In the genomic region with DNA sequence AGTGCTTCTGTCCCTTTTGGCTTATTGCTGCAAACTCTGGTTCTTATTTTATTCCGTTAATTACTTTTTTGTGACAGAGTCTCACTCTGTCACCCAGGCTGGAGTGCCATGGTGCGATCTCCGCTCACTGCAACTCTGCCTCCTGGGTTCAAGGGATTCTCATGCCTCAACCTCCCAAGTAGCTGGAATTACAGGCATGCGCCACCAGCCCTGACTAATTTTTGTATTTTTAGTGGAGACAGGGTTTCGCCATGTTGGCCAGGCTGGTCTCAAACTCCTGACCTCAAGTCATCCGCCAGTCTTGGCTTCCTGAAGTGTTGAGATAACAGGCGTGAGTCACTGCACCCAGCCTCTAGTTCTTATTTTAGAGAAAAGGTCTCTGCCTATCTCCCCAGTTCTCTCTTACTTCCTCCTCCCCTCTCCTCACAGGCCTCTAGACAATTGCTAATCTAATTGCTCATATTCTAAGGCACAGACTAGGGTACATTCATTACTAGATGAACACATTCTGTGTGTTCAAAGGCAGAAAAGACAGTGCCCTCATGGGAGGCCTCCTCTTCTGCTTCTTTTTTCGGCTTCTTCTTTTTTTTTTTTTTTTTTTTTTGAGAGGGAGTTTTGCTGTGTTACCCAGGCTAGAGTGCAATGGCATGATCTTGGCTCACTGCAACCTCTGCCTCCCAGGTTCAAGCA, we compare ENCODE assay signal across 11 cellular contexts. TPM values are rescaled to one million over a fixed set of nuclear protein-coding genes. Genes with fewer than 3 reads are reported as not detected.
DNase-seq lines count a peak whose midpoint lies in the region; ATAC-seq and TF ChIP-seq lines count a peak whose summit lies in the region.
"Had no signal": no experiment of that assay in that cellular context is flagged by ENCODE, and none has a peak within 500 bp of the region (broad histone marks: within the 10 kb centered on the region; RNA-seq: fewer than 3 reads in every experiment).

No MANE protein-coding gene starts in this region.

- intact Hi-C loops in activated CD4-positive, alpha-beta T cell treated with anti-CD3 and anti-CD28 coated beads, Interleukin-2, amount 10 ng/mL, durations not matched to agents 24 days and 14 days (cut with micrococcal nuclease): no loop called here

- H3K4me1 Mint-ChIP-seq in activated naive CD8-positive, alpha-beta T cell treated with anti-CD3 and anti-CD28 coated beads for 36 hours: no peaks in the 10 kb centered on the region
- H3K4me1 Mint-ChIP-seq in activated CD4-positive, alpha-beta T cell treated with anti-CD3 and anti-CD28 coated beads, Interleukin-2, amount 10 ng/mL, durations not matched to agents 24 days and 14 days: peaks cover 1% of the 10 kb centered on the region

- no peaks in the 10 kb centered on the region for H3K27me3 ChIP-seq in MG63

- CTCF ChIA-PET in GM10248 (lab: Yijun Ruan, JAX): interaction anchor here (1.0 to 2.7 kb wide), 3 partner anchors 17 to 104 kb away, joined by 3 to 13 read pairs (median 8); no protein-coding TSS in a partner anchor

- H3K9me3 Mint-ChIP-seq in activated naive CD8-positive, alpha-beta T cell treated with anti-CD3 and anti-CD28 coated beads for 36 hours: no peaks in the 10 kb centered on the region
- no peaks in the 10 kb centered on the region for H3K9me3 Mint-ChIP-seq in activated CD4-positive, alpha-beta T cell treated with anti-CD3 and anti-CD28 coated beads, Interleukin-2, amount 10 ng/mL, durations not matched to agents 24 days and 14 days

- no peak overlapping the region for H3K4me3 ChIP-seq in MG63

- no peak for TF ChIP-seq CTCF in GM10248 (IDR thresholded peaks at IDR 0.05; ENCODE audit: control extremely low read depth, extremely low read depth, low read depth, missing control alignments)

- peaks cover 12% of the 10 kb centered on the region for H3K36me3 Mint-ChIP-seq in activated naive CD8-positive, alpha-beta T cell treated with anti-CD3 and anti-CD28 coated beads for 36 hours
- peaks cover 61% of the 10 kb centered on the region for H3K36me3 Mint-ChIP-seq in activated CD4-positive, alpha-beta T cell treated with anti-CD3 and anti-CD28 coated beads, Interleukin-2, amount 10 ng/mL, durations not matched to agents 24 days and 14 days (ENCODE audit: low read depth)

- POLR2A ChIA-PET in GM10248 (lab: Yijun Ruan, JAX): interaction anchor here (0.5 kb wide), 1 partner anchor 48 kb away, joined by 4 read pairs; no protein-coding TSS in a partner anchor

- no peaks in the 10 kb centered on the region for H3K9me3 ChIP-seq in MG63

- no peaks in the 10 kb centered on the region for H3K27me3 Mint-ChIP-seq in activated naive CD8-positive, alpha-beta T cell treated with anti-CD3 and anti-CD28 coated beads for 36 hours
- H3K27me3 Mint-ChIP-seq in activated CD4-positive, alpha-beta T cell treated with anti-CD3 and anti-CD28 coated beads, Interleukin-2, amount 10 ng/mL, durations not matched to agents 24 days and 14 days: no peaks in the 10 kb centered on the region

- ATAC-seq in left lobe of liver (peak; percentile 44), GM21390 (IDR thresholded peaks at IDR 0.05; ENCODE audit: unreplicated experiment) (no peak)
- ATAC-seq: sciatic nerve had no signal

- no peak overlapping the region for H3K4me3 Mint-ChIP-seq in activated naive CD8-positive, alpha-beta T cell treated with anti-CD3 and anti-CD28 coated beads for 36 hours
- H3K4me3 Mint-ChIP-seq in activated CD4-positive, alpha-beta T cell treated with anti-CD3 and anti-CD28 coated beads, Interleukin-2, amount 10 ng/mL, durations not matched to agents 24 days and 14 days: no peak overlapping the region

- H3K27ac Mint-ChIP-seq in activated naive CD8-positive, alpha-beta T cell treated with anti-CD3 and anti-CD28 coated beads for 36 hours: peak overlapping the region; percentile 37
- no peak overlapping the region for H3K27ac Mint-ChIP-seq in activated CD4-positive, alpha-beta T cell treated with anti-CD3 and anti-CD28 coated beads, Interleukin-2, amount 10 ng/mL, durations not matched to agents 24 days and 14 days

- peak; percentile 5 to 12 for DNase-seq in AML-193 (lab: John Stamatoyannopoulos, UW)
- DNase-seq in MG63: peak; percentile 59
- no peak for DNase-seq in activated naive CD8-positive, alpha-beta T cell treated with anti-CD3 and anti-CD28 coated beads for 36 hours
- no peak for DNase-seq in left lobe of liver (ENCODE audit: low spot score)
- no peak for DNase-seq in GM10248 (ENCODE audit: extremely low spot score)
- no peak for DNase-seq in globus pallidus (ENCODE audit: low spot score)
- DNase-seq in activated CD4-positive, alpha-beta T cell treated with anti-CD3 and anti-CD28 coated beads, Interleukin-2, amount 10 ng/mL, durations not matched to agents 24 days and 14 days: no peak
- DNase-seq: NCI-H1092, SW 1271 had no signal

- peaks cover 76% of the 10 kb centered on the region for H3K36me3 ChIP-seq in MG63

RNA-seq across cellular contexts. Expression of gene EDEM2, which starts 27.0 kb away (rescaled TPM):
- 47.4 and 52.2 TPM in 2 replicates for total RNA-seq in MG63 (2014; rRNA removed; shearing (Covaris generic); ENCODE audit: low replicate concordance)
- 10 to 100 TPM; 15.3 to 15.9 TPM for total RNA-seq in activated naive CD8-positive, alpha-beta T cell treated with anti-CD3 and anti-CD28 coated beads for 36 hours
- total RNA-seq in left lobe of liver: 26.0 TPM
- total RNA-seq in activated CD4-positive, alpha-beta T cell treated with anti-CD3 and anti-CD28 coated beads, Interleukin-2, amount 10 ng/mL, durations not matched to agents 24 days and 14 days: 19.2 and 21.1 TPM in 2 replicates

RNA-seq across cellular contexts. Expression of gene TRPC4AP, which starts 27.6 kb away (rescaled TPM):
- total RNA-seq in MG63 (2014; rRNA removed; shearing (Covaris generic); ENCODE audit: low replicate concordance): 65.8 and 97.7 TPM in 2 replicates
- 10 to 100 TPM; 39.6 to 43.1 TPM for total RNA-seq in activated naive CD8-positive, alpha-beta T cell treated with anti-CD3 and anti-CD28 coated beads for 36 hours
- total RNA-seq in left lobe of liver: 27.6 TPM
- 46.4 and 47.8 TPM in 2 replicates for total RNA-seq in activated CD4-positive, alpha-beta T cell treated with anti-CD3 and anti-CD28 coated beads, Interleukin-2, amount 10 ng/mL, durations not matched to agents 24 days and 14 days

RNA-seq across cellular contexts. Expression of gene PROCR, which starts 51.7 kb away (rescaled TPM):
- 40.0 and 53.8 TPM in 2 replicates for total RNA-seq in MG63 (2014; rRNA removed; shearing (Covaris generic); ENCODE audit: low replicate concordance)
- 1 to 10 TPM; 4.4 to 4.5 TPM for total RNA-seq in activated naive CD8-positive, alpha-beta T cell treated with anti-CD3 and anti-CD28 coated beads for 36 hours
- total RNA-seq in left lobe of liver: 1.5 TPM
- total RNA-seq in activated CD4-positive, alpha-beta T cell treated with anti-CD3 and anti-CD28 coated beads, Interleukin-2, amount 10 ng/mL, durations not matched to agents 24 days and 14 days: 0.24 and 0.84 TPM in 2 replicates

Comparison
In these comparisons a context has a peak if more than half of its experiments do, and no peak if none do; other contexts are left out.
1. DNase-seq: peak in AML-193 (2 of 2) and MG63 (single experiment); none in activated naive CD8-positive, alpha-beta T cell treated with anti-CD3 and anti-CD28 coated beads for 36 hours (single experiment), left lobe of liver (single experiment), GM10248 (single experiment), globus pallidus (single experiment) and activated CD4-positive, alpha-beta T cell treated with anti-CD3 and anti-CD28 coated beads, Interleukin-2, amount 10 ng/mL, durations not matched to agents 24 days and 14 days (single experiment).